Comparison of ENCODE assay signal across 15 cellular contexts in the genomic region with DNA sequence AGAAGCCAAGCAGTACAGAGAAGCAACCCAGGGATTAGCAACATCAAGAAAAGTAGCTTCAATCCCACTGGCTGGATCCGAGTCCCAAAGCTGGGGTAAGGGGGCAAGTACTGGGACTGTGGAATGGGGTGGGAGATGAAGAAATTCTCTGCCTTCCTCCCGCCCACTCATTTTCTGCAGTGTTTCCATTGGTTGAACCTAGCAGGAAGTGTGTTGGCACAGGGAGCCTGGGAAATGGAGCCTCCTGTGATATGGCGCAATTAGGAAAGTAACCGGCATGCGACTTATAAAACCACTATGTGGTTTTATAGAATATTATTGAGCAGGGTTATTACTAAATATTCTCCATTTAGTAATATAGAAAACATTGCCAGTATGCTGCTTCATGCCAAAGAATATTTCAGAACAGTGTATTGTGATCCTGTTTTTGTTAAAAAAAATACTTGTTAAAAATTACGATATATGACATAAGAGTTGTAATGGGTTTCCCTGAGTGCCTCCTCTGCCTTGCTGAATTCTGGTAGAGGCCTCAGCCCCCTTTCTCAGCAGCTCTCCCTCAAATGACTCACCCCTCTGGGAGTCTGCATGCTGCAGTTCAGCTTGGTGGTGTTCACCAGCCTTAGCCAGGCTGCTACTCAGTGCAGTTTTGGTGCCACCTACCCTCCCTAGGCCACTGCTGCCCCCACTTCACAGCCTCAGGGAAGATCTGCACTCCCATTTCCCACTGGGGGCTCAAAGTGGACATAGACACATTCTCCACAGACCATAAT.
A peak's percentile ranks its signal among the peaks of the same experiment; 100 is the strongest.
DNase-seq lines count a peak whose midpoint lies in the region; ATAC-seq and TF ChIP-seq lines count a peak whose summit lies in the region.
"Had no signal": no experiment of that assay in that cellular context is flagged by ENCODE, and none has a peak within 500 bp of the region (broad histone marks: within the 10 kb centered on the region; RNA-seq: fewer than 3 reads in every experiment).

No MANE protein-coding gene starts in this region.

- H3K4me1 ChIP-seq in mesendoderm (ENCODE audit: control insufficient read depth, low read depth, low read length) = peaks cover 7% of the 10 kb centered on the region

- no peaks in the 10 kb centered on the region for H3K9me3 Mint-ChIP-seq in HFFc6
- H3K9me3 Mint-ChIP-seq in activated T-helper 1 cell treated with anti-CD3 and anti-CD28 coated beads, Interleukin-12 subunit alpha, Interleukin-12 subunit beta, Interleukin-2, Interleukin-4 antibody, amounts not matched to agents 30 ng/mL and 10 ng/mL and 1 ng/mL, durations not matched to agents 14 hours and 24 hours and 36 hours = peaks cover 7% of the 10 kb centered on the region

- H3K4me2 ChIP-seq in mesendoderm (ENCODE audit: low read length) = no peak overlapping the region

- no peak overlapping the region for H3K9ac ChIP-seq in mesendoderm (ENCODE audit: low read length)

- H4K5ac ChIP-seq in mesendoderm (ENCODE audit: low read length) = no peak overlapping the region

- no peak overlapping the region for H3K56ac ChIP-seq in mesendoderm (ENCODE audit: low read length)

- peaks cover 5% of the 10 kb centered on the region; the same call in 1 of the 2 replicates for H3K9me3 ChIP-seq in AG04450 (ENCODE audit: control insufficient read depth, insufficient read depth, low read length)
- H3K9me3 ChIP-seq in T-helper 17 cell (ENCODE audit: control insufficient read depth, low read length, poor library complexity, severe bottlenecking) = no peaks in the 10 kb centered on the region

- intact Hi-C loops in activated T-helper 1 cell treated with anti-CD3 and anti-CD28 coated beads, Interleukin-12 subunit alpha, Interleukin-12 subunit beta, Interleukin-2, Interleukin-4 antibody, amounts not matched to agents 30 ng/mL and 10 ng/mL and 1 ng/mL, durations not matched to agents 14 hours and 24 hours and 36 hours (cut with micrococcal nuclease) = no loop called here

- no peaks in the 10 kb centered on the region for H3K79me2 ChIP-seq in mesendoderm (ENCODE audit: control insufficient read depth, insufficient read depth, low read length)

- no CpG with 5 or more reads among the region's 6 CpGs for WGBS in mesendoderm (ENCODE audit: extremely low coverage, insufficient coverage, low lambda C conversion rate)

- H3K79me1 ChIP-seq in mesendoderm (ENCODE audit: low read length) = no peaks in the 10 kb centered on the region

- H3K4me3 ChIP-seq in AG04450 (ENCODE audit: low read depth, low read length) = no peak overlapping the region
- no peak overlapping the region for H3K4me3 ChIP-seq in astrocyte of the spinal cord (ENCODE audit: low read depth, low read length)
- no peak overlapping the region for H3K4me3 ChIP-seq in mesendoderm (ENCODE audit: low read length)
- H3K4me3 ChIP-seq: lung had no signal

- no peak overlapping the region for H2BK120ac ChIP-seq in mesendoderm (ENCODE audit: low read depth, low read length)

- H3K4me3 Mint-ChIP-seq in HFFc6 (peak overlapping the region; percentile 76), T-helper 17 cell (no peak overlapping the region)
- H3K4me3 Mint-ChIP-seq in activated T-helper 1 cell treated with anti-CD3 and anti-CD28 coated beads, Interleukin-12 subunit alpha, Interleukin-12 subunit beta, Interleukin-2, Interleukin-4 antibody, amounts not matched to agents 30 ng/mL and 10 ng/mL and 1 ng/mL, durations not matched to agents 14 hours and 24 hours and 36 hours = no peak overlapping the region
- H3K4me3 Mint-ChIP-seq: CD8-positive, alpha-beta memory T cell had no signal

- H3K23ac ChIP-seq in mesendoderm (ENCODE audit: low read length) = no peak overlapping the region

- TF ChIP-seq CTCF in AG04450 (IDR thresholded peaks at IDR 0.05; ENCODE audit: low read depth, low read length) = no peak
- no peak for TF ChIP-seq CTCF in HFFc6 (IDR thresholded peaks at IDR 0.05)
- TF ChIP-seq CTCF in astrocyte of the spinal cord (IDR thresholded peaks at IDR 0.05; ENCODE audit: low read depth, low read length) = no peak

- H3K27ac ChIP-seq in AG04450 (ENCODE audit: low read depth, low read length) (peak overlapping the region; percentile 52), mesendoderm (ENCODE audit: low read depth, low read length) (no peak overlapping the region)
- H3K27ac ChIP-seq: VCaP had no signal

- H3K27me3 ChIP-seq in AG04450 (ENCODE audit: control insufficient read depth, insufficient read depth, low read length) (no peaks in the 10 kb centered on the region), mesendoderm (ENCODE audit: insufficient read depth, low read length, poor library complexity) (no peaks in the 10 kb centered on the region)

- peak overlapping the region; percentile 95 for H3K27ac Mint-ChIP-seq in HFFc6
- no peak overlapping the region for H3K27ac Mint-ChIP-seq in T-helper 17 cell
- H3K27ac Mint-ChIP-seq in activated T-helper 1 cell treated with anti-CD3 and anti-CD28 coated beads, Interleukin-12 subunit alpha, Interleukin-12 subunit beta, Interleukin-2, Interleukin-4 antibody, amounts not matched to agents 30 ng/mL and 10 ng/mL and 1 ng/mL, durations not matched to agents 14 hours and 24 hours and 36 hours = no peak overlapping the region
- H3K27ac Mint-ChIP-seq: CD8-positive, alpha-beta memory T cell had no signal

- H3K4ac ChIP-seq in mesendoderm (ENCODE audit: low read depth, low read length) = no peak overlapping the region

- H2BK5ac ChIP-seq in mesendoderm (ENCODE audit: low read length) = no peak overlapping the region

- POLR2A ChIA-PET in AG04450 (lab: Yijun Ruan, JAX) = no interaction called here

- in situ Hi-C loops in astrocyte of the spinal cord (cut with HindIII; ENCODE audit: low sequenced_read_pairs) = no loop called here

- DNase-seq in AG04450 (ENCODE audit: low read depth, low spot score) = no peak
- peak; percentile 64 for DNase-seq in HFFc6
- peak; percentile 55 for DNase-seq in astrocyte of the spinal cord (ENCODE audit: low read depth, low spot score)
- DNase-seq in mesendoderm = peak; percentile 31
- DNase-seq in GM19238 (ENCODE audit: insufficient read length, low spot score) = no peak
- no peak for DNase-seq in activated naive CD4-positive, alpha-beta T cell treated with Interleukin-2 at 50 U/mL for 16 hours
- DNase-seq in T-helper 17 cell = no peak
- no peak for DNase-seq in activated T-helper 1 cell treated with anti-CD3 and anti-CD28 coated beads, Interleukin-12 subunit alpha, Interleukin-12 subunit beta, Interleukin-2, Interleukin-4 antibody, amounts not matched to agents 30 ng/mL and 10 ng/mL and 1 ng/mL, durations not matched to agents 14 hours and 24 hours and 36 hours (ENCODE audit: low spot score)
- DNase-seq: CD8-positive, alpha-beta memory T cell; head of caudate nucleus; NCI-H1048; NCI-H510A; stimulated activated CD4-positive, alpha-beta T cell treated with anti-CD3 and anti-CD28 coated beads, Interleukin-4, amount 100 ng/mL, for 4 hours had no signal

- no peak overlapping the region for H2AK5ac ChIP-seq in mesendoderm (ENCODE audit: low read length)

- H2BK15ac ChIP-seq in mesendoderm (replicated peaks; ENCODE audit: low read depth) = no peak overlapping the region

- no peak overlapping the region for H4K8ac ChIP-seq in mesendoderm (ENCODE audit: low read depth, low read length)

- H3K18ac ChIP-seq in mesendoderm (ENCODE audit: low read length) = no peak overlapping the region

- H3K36me3 ChIP-seq in mesendoderm (ENCODE audit: control insufficient read depth, insufficient read depth, low read length) = no peaks in the 10 kb centered on the region

- H3K36me3 Mint-ChIP-seq in HFFc6 (ENCODE audit: low read depth) = peaks cover 61% of the 10 kb centered on the region
- peaks cover 5% of the 10 kb centered on the region for H3K36me3 Mint-ChIP-seq in T-helper 17 cell (ENCODE audit: low read depth)
- H3K36me3 Mint-ChIP-seq in activated T-helper 1 cell treated with anti-CD3 and anti-CD28 coated beads, Interleukin-12 subunit alpha, Interleukin-12 subunit beta, Interleukin-2, Interleukin-4 antibody, amounts not matched to agents 30 ng/mL and 10 ng/mL and 1 ng/mL, durations not matched to agents 14 hours and 24 hours and 36 hours (ENCODE audit: low read depth) = peaks cover 59% of the 10 kb centered on the region

- no peak for ATAC-seq in T-helper 17 cell

- H3K27me3 Mint-ChIP-seq in HFFc6 (ENCODE audit: insufficient read depth) (peaks cover 5% of the 10 kb centered on the region; the same call in 1 of the 2 replicates), T-helper 17 cell (no peaks in the 10 kb centered on the region)
- H3K27me3 Mint-ChIP-seq in activated T-helper 1 cell treated with anti-CD3 and anti-CD28 coated beads, Interleukin-12 subunit alpha, Interleukin-12 subunit beta, Interleukin-2, Interleukin-4 antibody, amounts not matched to agents 30 ng/mL and 10 ng/mL and 1 ng/mL, durations not matched to agents 14 hours and 24 hours and 36 hours (ENCODE audit: insufficient read depth) = no peaks in the 10 kb centered on the region
- H3K27me3 Mint-ChIP-seq: CD8-positive, alpha-beta memory T cell had no signal

- CTCF ChIA-PET in AG04450 (lab: Charles Lee) = interaction anchor here (0.6 to 1.2 kb wide), 2 partner anchors 25 to 180 kb away, joined by 3 to 5 read pairs; no protein-coding TSS in a partner anchor

- H3K4me1 Mint-ChIP-seq in HFFc6 (ENCODE audit: low read depth) = peaks cover 73% of the 10 kb centered on the region
- no peaks in the 10 kb centered on the region for H3K4me1 Mint-ChIP-seq in T-helper 17 cell
- no peaks in the 10 kb centered on the region for H3K4me1 Mint-ChIP-seq in activated T-helper 1 cell treated with anti-CD3 and anti-CD28 coated beads, Interleukin-12 subunit alpha, Interleukin-12 subunit beta, Interleukin-2, Interleukin-4 antibody, amounts not matched to agents 30 ng/mL and 10 ng/mL and 1 ng/mL, durations not matched to agents 14 hours and 24 hours and 36 hours (ENCODE audit: low read depth)
- H3K4me1 Mint-ChIP-seq: CD8-positive, alpha-beta memory T cell had no signal

Comparison
In these comparisons a context has a peak if more than half of its experiments do, and no peak if none do; other contexts are left out.
1. DNase-seq: peak in HFFc6 (single experiment), astrocyte of the spinal cord (single experiment) and mesendoderm (single experiment); none in AG04450 (single experiment), GM19238 (single experiment), activated naive CD4-positive, alpha-beta T cell treated with Interleukin-2 at 50 U/mL for 16 hours (single experiment), T-helper 17 cell (0 of 3) and activated T-helper 1 cell treated with anti-CD3 and anti-CD28 coated beads, Interleukin-12 subunit alpha, Interleukin-12 subunit beta, Interleukin-2, Interleukin-4 antibody, amounts not matched to agents 30 ng/mL and 10 ng/mL and 1 ng/mL, durations not matched to agents 14 hours and 24 hours and 36 hours (single experiment).